In the genomic region with DNA sequence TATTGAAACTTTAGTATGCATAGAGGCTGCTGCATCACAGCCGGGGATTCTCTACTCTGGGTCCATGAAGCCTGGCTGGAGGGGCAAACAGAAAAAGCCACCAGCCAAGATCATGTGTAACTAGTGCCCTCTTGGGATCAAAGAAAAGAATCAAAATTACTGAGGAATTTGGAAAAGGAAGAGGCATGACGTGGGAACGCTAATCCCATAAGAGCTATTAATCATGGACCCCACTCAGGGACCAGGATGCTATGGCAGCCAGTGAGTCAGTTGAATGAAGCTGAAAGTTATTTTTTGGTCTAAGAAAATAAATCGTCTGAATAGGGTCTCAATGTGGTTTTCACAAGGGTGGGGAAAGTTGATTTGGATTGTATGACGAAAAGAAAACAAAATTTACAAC, we compare ENCODE assay signal across 10 cellular contexts.
DNase-seq lines count a peak whose midpoint lies in the region; ATAC-seq and TF ChIP-seq lines count a peak whose summit lies in the region.
"Had no signal": no experiment of that assay in that cellular context is flagged by ENCODE, and none has a peak within 500 bp of the region (broad histone marks: within the 10 kb centered on the region; RNA-seq: fewer than 3 reads in every experiment).

No MANE protein-coding gene starts in this region.

- DNase-seq in Calu3, result peak; percentile 8
- no peak for DNase-seq in mesothelial cell of epicardium (ENCODE audit: low spot score in 2 of 2, unreplicated experiment in 2 of 2)
- no peak for DNase-seq in upper lobe of right lung
- no peak for DNase-seq in tibial artery
- no peak for DNase-seq in NCI-H1048 (lab: John Stamatoyannopoulos, UW)
- DNase-seq: activated CD4-positive, alpha-beta T cell treated with anti-CD3 and anti-CD28 coated beads, Interleukin-2, amount 10 ng/mL, durations not matched to agents 7 days and 5 days; NCI-H1694 treated with DMSO at 0.1 percent for 48 hours had no signal

- ATAC-seq in GM18517 (IDR thresholded peaks at IDR 0.05; ENCODE audit: unreplicated experiment) (no peak), upper lobe of right lung (no peak)

- H3K9me3 ChIP-seq in upper lobe of right lung (no peaks in the 10 kb centered on the region), tibial artery (no peaks in the 10 kb centered on the region)

- H3K27me3 ChIP-seq in upper lobe of right lung (no peaks in the 10 kb centered on the region), tibial artery (no peaks in the 10 kb centered on the region)

- H3K27me3 Mint-ChIP-seq in Calu3 (ENCODE audit: unreplicated experiment), result no peaks in the 10 kb centered on the region
- no peaks in the 10 kb centered on the region for H3K27me3 Mint-ChIP-seq in brain
- H3K27me3 Mint-ChIP-seq in mesothelial cell of epicardium (ENCODE audit: low read depth), result no peaks in the 10 kb centered on the region
- H3K27me3 Mint-ChIP-seq: activated CD4-positive, alpha-beta T cell treated with anti-CD3 and anti-CD28 coated beads, Interleukin-2, amount 10 ng/mL, durations not matched to agents 7 days and 5 days had no signal

- TF ChIP-seq CTCF in Calu3 (IDR thresholded peaks at IDR 0.05; ENCODE audit: unreplicated experiment) (no peak), LNCAP (IDR thresholded peaks at IDR 0.05) (peak; percentile 40; the same call in 1 of the 2 replicates), brain (conservative IDR thresholded peaks at IDR 0.05) (peak; percentile 20 to 54), mesothelial cell of epicardium (IDR thresholded peaks at IDR 0.05; ENCODE audit: unreplicated experiment) (no peak), upper lobe of right lung (IDR thresholded peaks at IDR 0.05) (no peak), tibial artery (IDR thresholded peaks at IDR 0.05) (no peak)

- peak overlapping the region; percentile 36 for H3K4me3 Mint-ChIP-seq in Calu3 (ENCODE audit: low read depth, unreplicated experiment)
- H3K4me3 Mint-ChIP-seq in brain, result no peak overlapping the region
- no peak overlapping the region for H3K4me3 Mint-ChIP-seq in mesothelial cell of epicardium
- H3K4me3 Mint-ChIP-seq: activated CD4-positive, alpha-beta T cell treated with anti-CD3 and anti-CD28 coated beads, Interleukin-2, amount 10 ng/mL, durations not matched to agents 7 days and 5 days had no signal

- no peaks in the 10 kb centered on the region for H3K4me1 ChIP-seq in upper lobe of right lung
- H3K4me1 ChIP-seq in tibial artery, result peaks cover 0 to 6% (median 0%) of the 10 kb centered on the region in 4 donors

- intact Hi-C loops in Calu3 (cut with micrococcal nuclease; ENCODE audit: unreplicated experiment), result loop anchor here (5.0 to 10.0 kb wide), 2 partner anchors 378 to 1170 kb away; no protein-coding TSS in a partner anchor
- intact Hi-C loops in upper lobe of right lung (cut with DNase I), result no loop called here
- intact Hi-C loops in tibial artery (cut with DNase I; ENCODE audit: low total_unique reads), result no loop called here

- H3K27ac ChIP-seq in upper lobe of right lung (no peak overlapping the region), tibial artery (no peak overlapping the region)

- CTCF ChIA-PET in Calu3 (lab: Charles Lee), result no interaction called here

- H3K36me3 ChIP-seq in upper lobe of right lung (no peaks in the 10 kb centered on the region), tibial artery (no peaks in the 10 kb centered on the region)

- H3K4me3 ChIP-seq in upper lobe of right lung (no peak overlapping the region), tibial artery (no peak overlapping the region)

- H3K36me3 Mint-ChIP-seq in Calu3 (ENCODE audit: insufficient read depth, unreplicated experiment) (no peaks in the 10 kb centered on the region), brain (no peaks in the 10 kb centered on the region), mesothelial cell of epicardium (no peaks in the 10 kb centered on the region)

- no peaks in the 10 kb centered on the region for H3K9me3 Mint-ChIP-seq in Calu3 (ENCODE audit: low read depth, unreplicated experiment)
- peaks cover 0 to 3% (median 0%) of the 10 kb centered on the region in 5 experiments for H3K9me3 Mint-ChIP-seq in brain
- peaks cover 5% of the 10 kb centered on the region for H3K9me3 Mint-ChIP-seq in mesothelial cell of epicardium
- H3K9me3 Mint-ChIP-seq: activated CD4-positive, alpha-beta T cell treated with anti-CD3 and anti-CD28 coated beads, Interleukin-2, amount 10 ng/mL, durations not matched to agents 7 days and 5 days had no signal

- no peaks in the 10 kb centered on the region for H3K4me1 Mint-ChIP-seq in Calu3 (ENCODE audit: low read depth, unreplicated experiment)
- peaks cover 11% of the 10 kb centered on the region for H3K4me1 Mint-ChIP-seq in brain
- peaks cover 16% of the 10 kb centered on the region for H3K4me1 Mint-ChIP-seq in mesothelial cell of epicardium
- H3K4me1 Mint-ChIP-seq: activated CD4-positive, alpha-beta T cell treated with anti-CD3 and anti-CD28 coated beads, Interleukin-2, amount 10 ng/mL, durations not matched to agents 7 days and 5 days had no signal

- no TSS peak for BruUV-seq in Calu3 (replicated peaks; lab: Mats Ljungman, UMichigan)

- H3K27ac Mint-ChIP-seq in Calu3 (ENCODE audit: unreplicated experiment) (no peak overlapping the region), brain (peak overlapping the region in 1 of 5 experiments; percentile 16), mesothelial cell of epicardium (peak overlapping the region; percentile 8)
- H3K27ac Mint-ChIP-seq: activated CD4-positive, alpha-beta T cell treated with anti-CD3 and anti-CD28 coated beads, Interleukin-2, amount 10 ng/mL, durations not matched to agents 7 days and 5 days had no signal

Comparison
In these comparisons a context has a peak if more than half of its experiments do, and no peak if none do; other contexts are left out.
1. CTCF ChIP-seq: peak in LNCAP (single experiment) and brain (2 of 2); none in Calu3 (single experiment), mesothelial cell of epicardium (single experiment), upper lobe of right lung (single experiment) and tibial artery (0 of 2).